In genomic region chr22:48860557-48860956, GRCh38 we compare ENCODE assay signal across 18 cellular contexts.
"Had no signal": no experiment of that assay in that cellular context is flagged by ENCODE, and none has a peak within 500 bp of the region (broad histone marks: within the 10 kb centered on the region; RNA-seq: fewer than 3 reads in every experiment).

No MANE protein-coding gene starts in this region.

- H2AFZ ChIP-seq: hepatocyte had no signal

- H3K4me2 ChIP-seq: hepatocyte had no signal

- H3K4me3 ChIP-seq: colonic mucosa, dorsolateral prefrontal cortex, esophagus muscularis mucosa, gastroesophageal sphincter, heart left ventricle, hepatocyte, left lung, lower lobe of right lung had no signal

- H3K27ac Mint-ChIP-seq: dendritic cell treated with granulocyte-macrophage colony-stimulating factor and Interleukin-4, amounts not matched to agents 40 ng/mL and 50 ng/mL, for 4 days had no signal

- H3K4me1 ChIP-seq: colonic mucosa, esophagus muscularis mucosa, foreskin keratinocyte, gastroesophageal sphincter, heart left ventricle, left lung, lower lobe of right lung had no signal

- H3K27ac ChIP-seq: colonic mucosa, dorsolateral prefrontal cortex, esophagus muscularis mucosa, foreskin keratinocyte, gastroesophageal sphincter, heart left ventricle, hepatocyte, left lung, lower lobe of right lung had no signal

- H3K4me3 Mint-ChIP-seq: dendritic cell treated with granulocyte-macrophage colony-stimulating factor and Interleukin-4, amounts not matched to agents 40 ng/mL and 50 ng/mL, for 4 days had no signal

- H3K27me3 ChIP-seq: colonic mucosa, dorsolateral prefrontal cortex, foreskin keratinocyte, hepatocyte had no signal

- H3K79me2 ChIP-seq: hepatocyte had no signal

- H3K9me3 ChIP-seq: colonic mucosa, esophagus muscularis mucosa, gastroesophageal sphincter, heart left ventricle, left lung, lower lobe of right lung had no signal

- ATAC-seq: foreskin keratinocyte, gastroesophageal sphincter, heart left ventricle, left cardiac atrium, left lung, left ventricle myocardium superior, lower lobe of right lung had no signal

- H3K27me3 Mint-ChIP-seq: dendritic cell treated with granulocyte-macrophage colony-stimulating factor and Interleukin-4, amounts not matched to agents 40 ng/mL and 50 ng/mL, for 4 days had no signal

- H3K36me3 ChIP-seq: colonic mucosa, esophagus muscularis mucosa, gastroesophageal sphincter, heart left ventricle, left lung, lower lobe of right lung had no signal

- DNase-seq: colonic mucosa; cortex of kidney; effector CD4-positive, alpha-beta T cell; effector memory CD4-positive, alpha-beta T cell; foreskin keratinocyte; hypothalamus; left cardiac atrium; left lung; lower lobe of right lung; mesenchymal stem cell; midbrain had no signal
